In the genomic region with DNA sequence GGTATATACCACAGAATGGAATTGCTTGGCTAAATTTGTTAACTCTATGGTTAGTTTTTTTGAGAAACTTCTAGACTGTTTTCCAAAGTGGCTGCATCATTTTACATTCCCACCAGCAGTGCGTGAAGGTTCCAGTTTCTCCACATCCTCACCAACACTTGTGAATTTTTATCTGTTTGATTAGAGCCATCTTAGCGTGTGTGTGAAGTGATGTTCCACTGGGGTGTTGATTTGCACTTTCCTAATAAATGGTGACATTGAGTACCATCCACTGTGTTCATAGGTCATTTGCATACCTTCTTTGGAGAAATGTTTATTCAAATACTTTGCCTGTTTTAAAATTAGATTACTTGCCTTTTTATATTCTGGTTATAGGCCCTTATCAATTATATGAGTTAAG, we compare ENCODE assay signal across 24 cellular contexts.
"Had no signal": no experiment of that assay in that cellular context is flagged by ENCODE, and none has a peak within 500 bp of the region (broad histone marks: within the 10 kb centered on the region; RNA-seq: fewer than 3 reads in every experiment).

No MANE protein-coding gene starts in this region.

- H3K27ac ChIP-seq: hepatocyte, neural progenitor cell, neutrophil, parathyroid adenoma, psoas muscle, skin epidermis, suprapubic skin, thoracic aorta, tibial artery, upper lobe of right lung had no signal

- H3K36me3 ChIP-seq: neutrophil, suprapubic skin, thoracic aorta, tibial artery, upper lobe of right lung had no signal

- H3K27me3 ChIP-seq: hepatocyte, neural progenitor cell, neutrophil, suprapubic skin, tibial artery, upper lobe of right lung had no signal

- H3K9me3 ChIP-seq: neutrophil, suprapubic skin, thoracic aorta, tibial artery, upper lobe of right lung had no signal

- DNase-seq: mesendoderm; naive B cell; natural killer cell; nephron progenitor cell; occipital lobe; psoas muscle; stimulated activated CD4-positive, alpha-beta T cell treated with anti-CD3 and anti-CD28 coated beads, Interleukin-12 subunit alpha, Interleukin-12 subunit beta, amount 100 ng/mL, for 4 hours; stimulated activated CD4-positive, alpha-beta T cell treated with anti-CD3 and anti-CD28 coated beads, Interleukin-15, amount 100 ng/mL, for 24 hours; stimulated activated CD4-positive, alpha-beta T cell treated with anti-CD3 and anti-CD28 coated beads, Interleukin-4, amount 100 ng/mL, for 1 hour; stimulated activated naive CD4-positive, alpha-beta T cell; tibial artery; trophoblast cell; upper lobe of right lung had no signal

- H3K4me1 ChIP-seq: neural progenitor cell, parathyroid adenoma, psoas muscle, suprapubic skin, tibial artery, upper lobe of right lung had no signal

- ATAC-seq: left lobe of liver; natural killer cell; psoas muscle; sciatic nerve; stimulated activated effector memory CD8-positive, alpha-beta T cell treated with anti-CD3 and anti-CD28 coated beads, Interleukin-12 subunit alpha, Interleukin-12 subunit beta, amount 100 ng/mL, for 72 hours; upper lobe of right lung had no signal

- H3K4me3 ChIP-seq: hepatocyte, lung, neural progenitor cell, psoas muscle, skin epidermis, suprapubic skin, thoracic aorta, tibial artery, upper lobe of right lung had no signal
